Comparison of ENCODE assay signal across 7 cellular contexts in genomic region chr2:46263347-46263746, GRCh38.
"Had no signal": no experiment of that assay in that cellular context is flagged by ENCODE, and none has a peak within 500 bp of the region (broad histone marks: within the 10 kb centered on the region; RNA-seq: fewer than 3 reads in every experiment).

No MANE protein-coding gene starts in this region.

- H3K4me1 ChIP-seq: HAP-1 had no signal

- H3K27ac ChIP-seq: GM23248 had no signal

- H3K9me3 ChIP-seq: HAP-1 had no signal

- H3K9ac ChIP-seq: GM23248 had no signal

- H3K4me3 ChIP-seq: GM23248, HAP-1 had no signal

- H3K36me3 ChIP-seq: HAP-1 had no signal

- H2AFZ ChIP-seq: GM23248 had no signal

- ATAC-seq: HCT116 had no signal

- DNase-seq: GM23248, GOT3, H7, IMR-90, KBM-7 had no signal
